24 cellular contexts compared by ENCODE assay signal in the genomic region with DNA sequence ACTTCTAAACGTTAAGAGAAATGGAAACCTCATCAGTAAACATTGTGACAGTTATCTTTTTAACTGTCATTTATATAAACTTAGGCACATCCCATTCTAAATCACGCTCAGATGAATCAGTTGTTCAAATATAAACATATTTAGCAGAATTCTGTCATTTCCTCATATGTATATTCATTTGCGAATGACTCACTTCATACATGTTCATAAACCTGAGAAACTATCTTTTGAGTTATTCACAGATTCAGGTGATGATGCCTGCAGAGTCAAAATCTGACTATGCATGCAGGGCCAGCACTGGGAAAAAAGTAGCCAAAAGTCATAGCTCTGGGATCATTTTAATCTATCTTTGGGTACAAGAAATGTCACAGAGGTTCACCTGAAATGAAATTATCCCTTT.
"Had no signal": no experiment of that assay in that cellular context is flagged by ENCODE, and none has a peak within 500 bp of the region (broad histone marks: within the 10 kb centered on the region; RNA-seq: fewer than 3 reads in every experiment).

No MANE protein-coding gene starts in this region.

- H3K27me3 Mint-ChIP-seq: progenitor cell of endocrine pancreas; stimulated activated memory B cell treated with anti-CD40 and anti-IgM and Interleukin-4, amounts not matched to agents 10 μg/mL and 1 μg/mL and 100 μg/mL, for 72 hours; type B pancreatic cell had no signal

- H3K4me2 ChIP-seq: smooth muscle cell had no signal

- H3K36me3 ChIP-seq: left ventricle myocardium inferior, ovary, right atrium auricular region, right lobe of liver, tibial nerve, uterus had no signal

- H3K27ac ChIP-seq: left ventricle myocardium inferior, ovary, right atrium auricular region, right lobe of liver, tibial nerve, uterus had no signal

- H3K9me3 Mint-ChIP-seq: mesothelial cell of epicardium; naive thymus-derived CD4-positive, alpha-beta T cell; stimulated activated memory B cell treated with anti-CD40 and anti-IgM and Interleukin-4, amounts not matched to agents 10 μg/mL and 1 μg/mL and 100 μg/mL, for 72 hours; stimulated activated naive CD8-positive, alpha-beta T cell treated with anti-CD3 and anti-CD28 coated beads, Interleukin-15, amount 100 ng/mL, for 72 hours; type B pancreatic cell had no signal

- H3K27me3 ChIP-seq: ovary, right atrium auricular region, right lobe of liver, tibial nerve, uterus had no signal

- H3K9me3 ChIP-seq: left ventricle myocardium inferior, mucosa of descending colon, ovary, right atrium auricular region, right lobe of liver, tibial nerve, uterus had no signal

- H3K4me3 ChIP-seq: left ventricle myocardium inferior, lung, mucosa of descending colon, ovary, right atrium auricular region, right lobe of liver, smooth muscle cell, tibial nerve, uterus had no signal

- H3K27ac Mint-ChIP-seq: mesothelial cell of epicardium; naive thymus-derived CD4-positive, alpha-beta T cell; natural killer cell treated with Interleukin-12 subunit alpha and Interleukin-12 subunit beta and Interleukin-15 and Interleukin-18, amount 100 ng/mL, for 72 hours; progenitor cell of endocrine pancreas; stimulated activated memory B cell treated with anti-CD40 and anti-IgM and Interleukin-4, amounts not matched to agents 10 μg/mL and 1 μg/mL and 100 μg/mL, for 72 hours; stimulated activated naive CD8-positive, alpha-beta T cell treated with anti-CD3 and anti-CD28 coated beads, Interleukin-15, amount 100 ng/mL, for 72 hours; type B pancreatic cell had no signal

- H3K36me3 Mint-ChIP-seq: mesothelial cell of epicardium; naive thymus-derived CD4-positive, alpha-beta T cell; natural killer cell treated with Interleukin-12 subunit alpha and Interleukin-12 subunit beta and Interleukin-15 and Interleukin-18, amount 100 ng/mL, for 72 hours; stimulated activated memory B cell treated with anti-CD40 and anti-IgM and Interleukin-4, amounts not matched to agents 10 μg/mL and 1 μg/mL and 100 μg/mL, for 72 hours; type B pancreatic cell had no signal

- H3K4me1 ChIP-seq: left ventricle myocardium inferior, right atrium auricular region, right lobe of liver, tibial nerve, uterus had no signal

- ATAC-seq: mucosa of descending colon; naive thymus-derived CD4-positive, alpha-beta T cell; natural killer cell treated with Interleukin-12 subunit alpha and Interleukin-12 subunit beta and Interleukin-15 and Interleukin-18, amount 100 ng/mL, for 72 hours; right lobe of liver; stimulated activated memory B cell treated with anti-CD40 and anti-IgM and Interleukin-4, amounts not matched to agents 10 μg/mL and 1 μg/mL and 100 μg/mL, for 72 hours; stimulated activated naive CD8-positive, alpha-beta T cell treated with anti-CD3 and anti-CD28 coated beads, Interleukin-15, amount 100 ng/mL, for 72 hours had no signal

- DNase-seq: islet precursor cell; left ventricle myocardium inferior; mesendoderm; mucosa of descending colon; naive thymus-derived CD4-positive, alpha-beta T cell; ovary; right lobe of liver; stimulated activated CD4-positive, alpha-beta T cell treated with anti-CD3 and anti-CD28 coated beads, Interleukin-1b, Interleukin-23, amount 100 ng/mL, for 48 hours; stimulated activated CD4-positive, alpha-beta T cell treated with anti-CD3 and anti-CD28 coated beads, Interleukin-2, amount 100 ng/mL, for 48 hours; stimulated activated CD4-positive, alpha-beta T cell treated with anti-CD3 and anti-CD28 coated beads, Interleukin-4, amount 100 ng/mL, for 4 hours; stimulated activated CD8-positive, alpha-beta memory T cell treated with anti-CD3 and anti-CD28 coated beads, Interleukin-4, amount 100 ng/mL, for 48 hours; stimulated activated naive CD4-positive, alpha-beta T cell treated with Interleukin-2 at 50 U/mL for 16 hours; stimulated activated naive CD8-positive, alpha-beta T cell treated with anti-CD3 and anti-CD28 coated beads, Interleukin-15, amount 100 ng/mL, for 72 hours; substantia nigra; uterus had no signal

- H3K4me3 Mint-ChIP-seq: mesothelial cell of epicardium; naive thymus-derived CD4-positive, alpha-beta T cell; natural killer cell treated with Interleukin-12 subunit alpha and Interleukin-12 subunit beta and Interleukin-15 and Interleukin-18, amount 100 ng/mL, for 72 hours; stimulated activated memory B cell treated with anti-CD40 and anti-IgM and Interleukin-4, amounts not matched to agents 10 μg/mL and 1 μg/mL and 100 μg/mL, for 72 hours; stimulated activated naive CD8-positive, alpha-beta T cell treated with anti-CD3 and anti-CD28 coated beads, Interleukin-15, amount 100 ng/mL, for 72 hours; type B pancreatic cell had no signal

- H3K4me1 Mint-ChIP-seq: mesothelial cell of epicardium; naive thymus-derived CD4-positive, alpha-beta T cell; stimulated activated memory B cell treated with anti-CD40 and anti-IgM and Interleukin-4, amounts not matched to agents 10 μg/mL and 1 μg/mL and 100 μg/mL, for 72 hours; stimulated activated naive CD8-positive, alpha-beta T cell treated with anti-CD3 and anti-CD28 coated beads, Interleukin-15, amount 100 ng/mL, for 72 hours had no signal
